25 cellular contexts compared by ENCODE assay signal in genomic region chr6:81978230-81978629, GRCh38.
"Had no signal": no experiment of that assay in that cellular context is flagged by ENCODE, and none has a peak within 500 bp of the region (broad histone marks: within the 10 kb centered on the region; RNA-seq: fewer than 3 reads in every experiment).

No MANE protein-coding gene starts in this region.

- H3K27ac ChIP-seq: epithelial cell of prostate, esophagus squamous epithelium, pancreas, prostate gland, tibial nerve had no signal

- DNase-seq: activated CD4-positive, alpha-beta memory T cell treated with anti-CD3 and anti-CD28 coated beads, Interleukin-2, amount 10 ng/mL, durations not matched to agents 7 days and 5 days; activated CD4-positive, alpha-beta T cell treated with anti-CD3 and anti-CD28 coated beads, Interleukin-2, amount 10 ng/mL, durations not matched to agents 7 days and 5 days; activated CD4-positive, CD25-positive, alpha-beta regulatory T cell treated with anti-CD3 and anti-CD28 coated beads, Interleukin-2, amount 50 U/mL, for 72 hours; activated naive CD8-positive, alpha-beta T cell treated with anti-CD3 and anti-CD28 coated beads, Interleukin-2, amount 50 U/mL, for 24 hours; activated T-cell treated with anti-CD3 and anti-CD28 coated beads, Interleukin-2, amount 50 U/mL, for 48 hours; dermis blood vessel endothelial cell; effector CD4-positive, alpha-beta T cell; esophagus squamous epithelium; head of caudate nucleus; hippocampal formation; left colon; mesenchymal stem cell; naive thymus-derived CD8-positive, alpha-beta T cell; nucleus accumbens; pancreas; retina; stimulated activated naive CD4-positive, alpha-beta T cell; T-helper 17 cell; T1000 had no signal

- H3K4me1 ChIP-seq: pancreas, prostate gland had no signal

- H3K4me3 ChIP-seq: esophagus squamous epithelium, pancreas, prostate gland, tibial nerve had no signal

- H3K9me3 ChIP-seq: esophagus squamous epithelium, prostate gland had no signal

- ATAC-seq: activated naive CD8-positive, alpha-beta T cell treated with anti-CD3 and anti-CD28 coated beads, Interleukin-2, amount 50 U/mL, for 24 hours; left colon; naive thymus-derived CD8-positive, alpha-beta T cell; pancreas; T-helper 17 cell had no signal

- H3K27me3 ChIP-seq: esophagus squamous epithelium, pancreas, tibial nerve had no signal

- H3K36me3 ChIP-seq: esophagus squamous epithelium, pancreas, prostate gland, tibial nerve had no signal

- FAIRE-seq: bronchial epithelial cell, colon, keratinocyte had no signal
